Comparison of ENCODE assay signal across 1 cellular context in genomic region chr13:51451467-51452390, GRCh38.
TF ChIP-seq lines count a peak whose summit lies in the region.

No MANE protein-coding gene starts in this region.

TF ChIP-seq in IMR-90, 13 proteins besides CTCF, POLR2A, EP300 and RAD21 (continued from another document):
- TF ChIP-seq, protein P1, sequence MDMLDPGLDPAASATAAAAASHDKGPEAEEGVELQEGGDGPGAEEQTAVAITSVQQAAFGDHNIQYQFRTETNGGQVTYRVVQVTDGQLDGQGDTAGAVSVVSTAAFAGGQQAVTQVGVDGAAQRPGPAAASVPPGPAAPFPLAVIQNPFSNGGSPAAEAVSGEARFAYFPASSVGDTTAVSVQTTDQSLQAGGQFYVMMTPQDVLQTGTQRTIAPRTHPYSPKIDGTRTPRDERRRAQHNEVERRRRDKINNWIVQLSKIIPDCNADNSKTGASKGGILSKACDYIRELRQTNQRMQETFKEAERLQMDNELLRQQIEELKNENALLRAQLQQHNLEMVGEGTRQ (IDR thresholded peaks at IDR 0.05; ENCODE audit: low read depth, low read length), result no peak
- TF ChIP-seq CHD1 (IDR thresholded peaks at IDR 0.05; ENCODE audit: low read depth, low read length) (no peak), FOS (IDR thresholded peaks at IDR 0.05; ENCODE audit: low read depth, low read length) (no peak), CEBPB (IDR thresholded peaks at IDR 0.05; ENCODE audit: low read depth, low read length) (no peak), BHLHE40 (IDR thresholded peaks at IDR 0.05; ENCODE audit: low read depth, low read length) (no peak), ELK1 (IDR thresholded peaks at IDR 0.05; ENCODE audit: borderline replicate concordance, low read depth, low read length) (no peak), SMC3 (IDR thresholded peaks at IDR 0.05; ENCODE audit: low read depth, low read length) (no peak), RCOR1 (IDR thresholded peaks at IDR 0.05; ENCODE audit: insufficient replicate concordance, low read length) (no peak), MXI1 (IDR thresholded peaks at IDR 0.05; ENCODE audit: borderline replicate concordance, low read depth, low read length) (no peak), MAFK (IDR thresholded peaks at IDR 0.05; ENCODE audit: low read depth, low read length) (no peak), RFX5 (IDR thresholded peaks at IDR 0.05; ENCODE audit: low read depth, low read length) (no peak)
